Comparison of ENCODE assay signal across 12 cellular contexts in genomic region chrX:47235691-47236103, GRCh38. TPM values are rescaled to one million over a fixed set of nuclear protein-coding genes. Genes with fewer than 3 reads are reported as not detected.
DNase-seq lines count a peak whose midpoint lies in the region; ATAC-seq and TF ChIP-seq lines count a peak whose summit lies in the region.
"Had no signal": no experiment of that assay in that cellular context is flagged by ENCODE, and none has a peak within 500 bp of the region (broad histone marks: within the 10 kb centered on the region; RNA-seq: fewer than 3 reads in every experiment).

No MANE protein-coding gene starts in this region.

- H3K27me3 Mint-ChIP-seq in T-helper 1 cell treated with Interleukin-12 subunit alpha and Interleukin-12 subunit beta and Interleukin-4 antibody, amounts not matched to agents 30 μg/mL and 1 μg/mL, for 36 hours (ENCODE audit: low read depth) = no peaks in the 10 kb centered on the region
- no peaks in the 10 kb centered on the region for H3K27me3 Mint-ChIP-seq in activated CD8-positive, alpha-beta T cell treated with anti-CD3 and anti-CD28 coated beads, Interleukin-2, amount 10 ng/mL, durations not matched to agents 7 days and 5 days (ENCODE audit: low read depth)
- H3K27me3 Mint-ChIP-seq in stimulated activated naive B cell treated with anti-CD40 and anti-IgM and Interleukin-4, amounts not matched to agents 10 μg/mL and 1 μg/mL and 100 μg/mL, for 72 hours = no peaks in the 10 kb centered on the region

- peaks cover 58% of the 10 kb centered on the region for H3K79me2 ChIP-seq in SK-N-SH (ENCODE audit: insufficient read depth)

- CTCF ChIA-PET in activated CD8-positive, alpha-beta T cell treated with anti-CD3 and anti-CD28 coated beads, Interleukin-2, amount 10 ng/mL, durations not matched to agents 7 days and 5 days (lab: Charles Lee) = interaction anchor here (1.0 kb wide), 1 partner anchor 149 kb away, joined by 5 read pairs; no protein-coding TSS in a partner anchor
- CTCF ChIA-PET in SK-N-SH (lab: Yijun Ruan, JAX) = interaction anchor here (0.9 kb wide), 1 partner anchor 21 kb away, joined by 3 read pairs; no protein-coding TSS in a partner anchor

- no peaks in the 10 kb centered on the region for H3K27me3 ChIP-seq in SK-N-SH (ENCODE audit: insufficient read depth)

- H3K36me3 Mint-ChIP-seq in T-helper 1 cell treated with Interleukin-12 subunit alpha and Interleukin-12 subunit beta and Interleukin-4 antibody, amounts not matched to agents 30 μg/mL and 1 μg/mL, for 36 hours (ENCODE audit: low read depth) = peaks cover 7% of the 10 kb centered on the region
- peaks cover 22% of the 10 kb centered on the region for H3K36me3 Mint-ChIP-seq in activated CD8-positive, alpha-beta T cell treated with anti-CD3 and anti-CD28 coated beads, Interleukin-2, amount 10 ng/mL, durations not matched to agents 7 days and 5 days (ENCODE audit: low read depth)
- H3K36me3 Mint-ChIP-seq in stimulated activated naive B cell treated with anti-CD40 and anti-IgM and Interleukin-4, amounts not matched to agents 10 μg/mL and 1 μg/mL and 100 μg/mL, for 72 hours = peaks cover 8 to 27% of the 10 kb centered on the region in 2 donors

- peaks cover 45% of the 10 kb centered on the region for H4K20me1 ChIP-seq in SK-N-SH (ENCODE audit: insufficient read depth)

- no peak overlapping the region for H3K4me3 ChIP-seq in SK-N-SH (ENCODE audit: low read depth in 2 of 2, low read length in 1 of 2)

- H3K9ac ChIP-seq in SK-N-SH = no peak overlapping the region

- H3K9me2 ChIP-seq in SK-N-SH = no peaks in the 10 kb centered on the region

- H3K9me3 Mint-ChIP-seq in T-helper 1 cell treated with Interleukin-12 subunit alpha and Interleukin-12 subunit beta and Interleukin-4 antibody, amounts not matched to agents 30 μg/mL and 1 μg/mL, for 36 hours = no peaks in the 10 kb centered on the region
- H3K9me3 Mint-ChIP-seq in activated CD8-positive, alpha-beta T cell treated with anti-CD3 and anti-CD28 coated beads, Interleukin-2, amount 10 ng/mL, durations not matched to agents 7 days and 5 days (ENCODE audit: insufficient read depth) = no peaks in the 10 kb centered on the region
- H3K9me3 Mint-ChIP-seq in stimulated activated naive B cell treated with anti-CD40 and anti-IgM and Interleukin-4, amounts not matched to agents 10 μg/mL and 1 μg/mL and 100 μg/mL, for 72 hours = no peaks in the 10 kb centered on the region

- ATAC-seq in activated CD8-positive, alpha-beta T cell treated with anti-CD3 and anti-CD28 coated beads, Interleukin-2, amount 10 ng/mL, durations not matched to agents 7 days and 5 days = no peak
- no peak for ATAC-seq in stimulated activated naive B cell treated with anti-CD40 and anti-IgM and Interleukin-4, amounts not matched to agents 10 μg/mL and 1 μg/mL and 100 μg/mL, for 72 hours (replicated peaks)
- ATAC-seq in GM18498 (IDR thresholded peaks at IDR 0.05; ENCODE audit: unreplicated experiment) = no peak

- H3K27ac ChIP-seq in SK-N-SH (ENCODE audit: low read depth in 2 of 2, low read length in 1 of 2) = no peak overlapping the region; a peak in 1 of 4 replicates
- H3K27ac ChIP-seq: 22Rv1 had no signal

- no peak for TF ChIP-seq CTCF in SK-N-SH (IDR thresholded peaks at IDR 0.05)

- WGBS in SK-N-SH (ENCODE audit: low lambda C conversion rate) = 88% methylated on average over 4 of the region's 4 CpGs

- no peak overlapping the region for H3K4me2 ChIP-seq in SK-N-SH

- H2AFZ ChIP-seq in SK-N-SH (ENCODE audit: low read depth) = no peak overlapping the region

- no peak for DNase-seq in T-helper 1 cell
- no peak for DNase-seq in activated CD8-positive, alpha-beta T cell treated with anti-CD3 and anti-CD28 coated beads, Interleukin-2, amount 10 ng/mL, durations not matched to agents 7 days and 5 days
- DNase-seq in foreskin melanocyte = peak; percentile 23
- no peak for DNase-seq in stimulated activated naive B cell treated with anti-CD40 and anti-IgM and Interleukin-4, amounts not matched to agents 10 μg/mL and 1 μg/mL and 100 μg/mL, for 72 hours
- DNase-seq in NCI-H146 treated with DMSO at 0.1 percent for 48 hours (lab: John Stamatoyannopoulos, UW; ENCODE audit: unreplicated experiment) = no peak
- DNase-seq in SK-N-SH = no peak
- DNase-seq: EL, NCI-H748 treated with DMSO at 0.1 percent for 48 hours, occipital lobe had no signal

- no peak for TF ChIP-seq EP300 in SK-N-SH (IDR thresholded peaks at IDR 0.05; ENCODE audit: borderline replicate concordance in 1 of 2, low read depth in 1 of 2, low read length in 1 of 2)

- H3K27ac Mint-ChIP-seq in T-helper 1 cell treated with Interleukin-12 subunit alpha and Interleukin-12 subunit beta and Interleukin-4 antibody, amounts not matched to agents 30 μg/mL and 1 μg/mL, for 36 hours = no peak overlapping the region
- peak overlapping the region; percentile 7 for H3K27ac Mint-ChIP-seq in activated CD8-positive, alpha-beta T cell treated with anti-CD3 and anti-CD28 coated beads, Interleukin-2, amount 10 ng/mL, durations not matched to agents 7 days and 5 days
- peak overlapping the region; percentile 1 for H3K27ac Mint-ChIP-seq in stimulated activated naive B cell treated with anti-CD40 and anti-IgM and Interleukin-4, amounts not matched to agents 10 μg/mL and 1 μg/mL and 100 μg/mL, for 72 hours

- peak overlapping the region; percentile 66 for H3K4me3 Mint-ChIP-seq in T-helper 1 cell treated with Interleukin-12 subunit alpha and Interleukin-12 subunit beta and Interleukin-4 antibody, amounts not matched to agents 30 μg/mL and 1 μg/mL, for 36 hours
- no peak overlapping the region for H3K4me3 Mint-ChIP-seq in activated CD8-positive, alpha-beta T cell treated with anti-CD3 and anti-CD28 coated beads, Interleukin-2, amount 10 ng/mL, durations not matched to agents 7 days and 5 days
- peak overlapping the region in 1 of 2 donors; percentile 8 for H3K4me3 Mint-ChIP-seq in stimulated activated naive B cell treated with anti-CD40 and anti-IgM and Interleukin-4, amounts not matched to agents 10 μg/mL and 1 μg/mL and 100 μg/mL, for 72 hours

- H3K36me3 ChIP-seq in SK-N-SH (replicated peaks in 1 of 2; ENCODE audit: control insufficient read depth in 1 of 2, insufficient read depth in 2 of 2, low read length in 1 of 2) = peaks cover 13 to 14% of the 10 kb centered on the region in 2 experiments

- TF ChIP-seq RAD21 in SK-N-SH (IDR thresholded peaks at IDR 0.05; ENCODE audit: low read length) = no peak

- H3F3A ChIP-seq in SK-N-SH (replicated peaks; ENCODE audit: insufficient read depth) = peaks cover 20% of the 10 kb centered on the region

- no peaks in the 10 kb centered on the region for H3K9me3 ChIP-seq in SK-N-SH

- POLR2A ChIA-PET in activated CD8-positive, alpha-beta T cell treated with anti-CD3 and anti-CD28 coated beads, Interleukin-2, amount 10 ng/mL, durations not matched to agents 7 days and 5 days (lab: Charles Lee) = no interaction called here
- POLR2A ChIA-PET in SK-N-SH (lab: Yijun Ruan, JAX) = no interaction called here

- peaks cover 0 to 10% of the 10 kb centered on the region in 2 experiments; a peak in 2 of 4 replicates for H3K4me1 ChIP-seq in SK-N-SH (ENCODE audit: control insufficient read depth in 1 of 2, insufficient read depth in 2 of 2, low read depth in 1 of 2, low read length in 1 of 2)

- H3K4me1 Mint-ChIP-seq in T-helper 1 cell treated with Interleukin-12 subunit alpha and Interleukin-12 subunit beta and Interleukin-4 antibody, amounts not matched to agents 30 μg/mL and 1 μg/mL, for 36 hours (ENCODE audit: low read depth) = peaks cover 6% of the 10 kb centered on the region
- peaks cover 24% of the 10 kb centered on the region for H3K4me1 Mint-ChIP-seq in activated CD8-positive, alpha-beta T cell treated with anti-CD3 and anti-CD28 coated beads, Interleukin-2, amount 10 ng/mL, durations not matched to agents 7 days and 5 days (ENCODE audit: low read depth)
- peaks cover 8 to 10% of the 10 kb centered on the region in 2 donors for H3K4me1 Mint-ChIP-seq in stimulated activated naive B cell treated with anti-CD40 and anti-IgM and Interleukin-4, amounts not matched to agents 10 μg/mL and 1 μg/mL and 100 μg/mL, for 72 hours

TF ChIP-seq in SK-N-SH, 30 proteins besides CTCF, POLR2A, EP300 and RAD21 (continues in another document):
- no peak for TF ChIP-seq MXI1 (IDR thresholded peaks at IDR 0.05; ENCODE audit: low read depth, low read length)
- no peak for TF ChIP-seq POLR2AphosphoS5 (IDR thresholded peaks at IDR 0.05; ENCODE audit: low read depth, low read length)
- TF ChIP-seq TCF12 (IDR thresholded peaks at IDR 0.05) = no peak
- no peak for TF ChIP-seq MEF2A (IDR thresholded peaks at IDR 0.05; ENCODE audit: borderline replicate concordance, low read depth)
- no peak for TF ChIP-seq ELF1 (IDR thresholded peaks at IDR 0.05)
- TF ChIP-seq ZBTB33 (IDR thresholded peaks at IDR 0.05; ENCODE audit: borderline replicate concordance, low read depth) = no peak

RNA-seq across cellular contexts. Expression of gene USP11, which starts 2.9 kb away (rescaled TPM):
- 10 to 100 TPM; 55.3 to 60.9 TPM for total RNA-seq in activated CD8-positive, alpha-beta T cell treated with anti-CD3 and anti-CD28 coated beads, Interleukin-2, amount 10 ng/mL, durations not matched to agents 7 days and 5 days
- 40.1 and 53.1 TPM in 2 replicates for polyA plus RNA-seq in SK-N-SH (2012; rRNA removed)
- 19.8 and 26.2 TPM in 2 replicates for polyA plus RNA-seq in SK-N-SH (2012; cell fraction: cytosol; rRNA removed)
- 185 and 213 TPM in 2 replicates for polyA plus RNA-seq in SK-N-SH (2012; cell fraction: nucleus; rRNA removed)

RNA-seq across cellular contexts. Expression of gene CDK16, which starts 17.2 kb away (rescaled TPM):
- 10 to 100 TPM; 64.3 to 74.7 TPM for total RNA-seq in activated CD8-positive, alpha-beta T cell treated with anti-CD3 and anti-CD28 coated beads, Interleukin-2, amount 10 ng/mL, durations not matched to agents 7 days and 5 days
- polyA plus RNA-seq in SK-N-SH (2012; rRNA removed) = 115 and 116 TPM in 2 replicates
- polyA plus RNA-seq in SK-N-SH (2012; cell fraction: cytosol; rRNA removed) = 64.3 and 83.1 TPM in 2 replicates
- 213 and 232 TPM in 2 replicates for polyA plus RNA-seq in SK-N-SH (2012; cell fraction: nucleus; rRNA removed)

RNA-seq across cellular contexts. Expression of gene UBA1, which starts 42.1 kb away (rescaled TPM):
- total RNA-seq in activated CD8-positive, alpha-beta T cell treated with anti-CD3 and anti-CD28 coated beads, Interleukin-2, amount 10 ng/mL, durations not matched to agents 7 days and 5 days = 100 to 1,000 TPM; 186 to 189 TPM
- polyA plus RNA-seq in SK-N-SH (2012; rRNA removed) = 249 and 283 TPM in 2 replicates
- polyA plus RNA-seq in SK-N-SH (2012; cell fraction: cytosol; rRNA removed) = 125 and 170 TPM in 2 replicates
- 396 and 495 TPM in 2 replicates for polyA plus RNA-seq in SK-N-SH (2012; cell fraction: nucleus; rRNA removed)
